ENCODE assay signal across 13 cellular contexts in the genomic region with DNA sequence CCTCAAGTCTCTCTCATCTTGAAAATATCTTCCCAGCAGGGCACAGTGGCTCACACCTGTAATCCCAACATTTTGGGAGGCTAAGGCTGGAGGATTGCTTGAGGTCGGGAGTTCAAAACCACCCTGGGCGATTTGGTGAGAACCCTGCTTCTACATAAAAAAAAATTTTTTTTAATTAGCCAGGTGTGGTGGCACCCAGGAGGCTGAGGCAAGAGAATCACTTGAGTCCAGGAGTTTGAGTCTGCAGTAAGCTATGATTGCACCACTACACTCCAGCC. TPM values are rescaled to one million over a fixed set of nuclear protein-coding genes. Genes with fewer than 3 reads are reported as not detected.
A peak's percentile ranks its signal among the peaks of the same experiment; 100 is the strongest.
DNase-seq lines count a peak whose midpoint lies in the region; ATAC-seq and TF ChIP-seq lines count a peak whose summit lies in the region.
"Had no signal": no experiment of that assay in that cellular context is flagged by ENCODE, and none has a peak within 500 bp of the region (broad histone marks: within the 10 kb centered on the region; RNA-seq: fewer than 3 reads in every experiment).

No MANE protein-coding gene starts in this region.

- H3F3A ChIP-seq in GM23338 (replicated peaks; ENCODE audit: low read depth): peaks cover 13% of the 10 kb centered on the region; the same call in 1 of the 2 replicates

- H3K4me2 ChIP-seq in GM23338: 0 out of 2 replicates have a peak overlapping the region, but pooled peaks have one; percentile 81

- H3K27me3 ChIP-seq in GM23338 (ENCODE audit: insufficient read depth): no peaks in the 10 kb centered on the region
- no peaks in the 10 kb centered on the region for H3K27me3 ChIP-seq in layer of hippocampus (ENCODE audit: control insufficient read depth, insufficient read depth, low read length)
- no peaks in the 10 kb centered on the region for H3K27me3 ChIP-seq in stomach

- H3K36me3 Mint-ChIP-seq in GM23338 (ENCODE audit: low read depth) (peaks cover 3% of the 10 kb centered on the region; the same call in 2 of the 3 replicates), WTC11 (no peaks in the 10 kb centered on the region)
- peaks cover 6% of the 10 kb centered on the region for H3K36me3 Mint-ChIP-seq in activated CD8-positive, alpha-beta T cell treated with anti-CD3 and anti-CD28 coated beads, Interleukin-2, amount 10 ng/mL, durations not matched to agents 7 days and 5 days (ENCODE audit: low read depth)

- H3K4me1 Mint-ChIP-seq in GM23338 (peaks cover 32% of the 10 kb centered on the region), WTC11 (peaks cover 37% of the 10 kb centered on the region)
- peaks cover 66% of the 10 kb centered on the region for H3K4me1 Mint-ChIP-seq in activated CD8-positive, alpha-beta T cell treated with anti-CD3 and anti-CD28 coated beads, Interleukin-2, amount 10 ng/mL, durations not matched to agents 7 days and 5 days (ENCODE audit: low read depth)

- no peaks in the 10 kb centered on the region for H3K9me3 ChIP-seq in stomach

- H3K4me1 ChIP-seq in GM23338 (ENCODE audit: insufficient read depth) (peaks cover 26% of the 10 kb centered on the region), stomach (peaks cover 39 to 58% (median 52%) of the 10 kb centered on the region in 4 donors)

- POLR2A ChIA-PET in activated CD8-positive, alpha-beta T cell treated with anti-CD3 and anti-CD28 coated beads, Interleukin-2, amount 10 ng/mL, durations not matched to agents 7 days and 5 days (lab: Charles Lee): interaction anchor here (1.2 to 2.1 kb wide), 3 partner anchors 9 to 104 kb away, joined by 6 to 13 read pairs (median 7); a partner anchor contains a TSS
- POLR2A ChIA-PET in WTC11 (lab: Charles Lee): no interaction called here
- POLR2A ChIA-PET in HEK293T (lab: Yijun Ruan, JAX): no interaction called here

- no peak overlapping the region for H3K27ac Mint-ChIP-seq in GM23338
- H3K27ac Mint-ChIP-seq in activated CD8-positive, alpha-beta T cell treated with anti-CD3 and anti-CD28 coated beads, Interleukin-2, amount 10 ng/mL, durations not matched to agents 7 days and 5 days: peak overlapping the region; percentile 99
- no peak overlapping the region for H3K27ac Mint-ChIP-seq in WTC11

- no peak for TF ChIP-seq EP300 in stomach (IDR thresholded peaks at IDR 0.05)

- H3K4me3 ChIP-seq in GM23338 (no peak overlapping the region), stomach (no peak overlapping the region)

- no peaks in the 10 kb centered on the region for H3K79me2 ChIP-seq in GM23338 (replicated peaks; ENCODE audit: insufficient read depth)

- 84 to 96% (median 91%) methylated on average over 2 of the region's 2 CpGs for WGBS in stomach, 5 donors

- H3K36me3 ChIP-seq in GM23338 (ENCODE audit: insufficient read depth) (no peaks in the 10 kb centered on the region), stomach (no peaks in the 10 kb centered on the region)

- CTCF ChIA-PET in activated CD8-positive, alpha-beta T cell treated with anti-CD3 and anti-CD28 coated beads, Interleukin-2, amount 10 ng/mL, durations not matched to agents 7 days and 5 days (lab: Charles Lee): interaction anchor here (2.0 to 22.2 kb wide), 2 partner anchors 12 to 106 kb away, joined by 11 to 355 read pairs; a partner anchor contains a TSS
- CTCF ChIA-PET in WTC11 (lab: Charles Lee) (interaction anchor here (1.2 kb wide), 1 partner anchor 13 kb away, joined by 7 read pairs; a partner anchor contains a TSS), HEK293T (lab: Yijun Ruan, JAX) (interaction anchor here (2.2 kb wide), 1 partner anchor 107 kb away, joined by 7 read pairs; no protein-coding TSS in a partner anchor)

- no peak for TF ChIP-seq CTCF in GM23338 (conservative IDR thresholded peaks at IDR 0.05; ENCODE audit: low read depth in 2 of 2)
- TF ChIP-seq CTCF in stomach (IDR thresholded peaks at IDR 0.05): no peak
- no peak for TF ChIP-seq CTCF in WTC11 (IDR thresholded peaks at IDR 0.05)

- no peak for ATAC-seq in GM23338
- no peak for ATAC-seq in activated CD8-positive, alpha-beta T cell treated with anti-CD3 and anti-CD28 coated beads, Interleukin-2, amount 10 ng/mL, durations not matched to agents 7 days and 5 days
- no peak for ATAC-seq in WTC11
- ATAC-seq in HG03135 (IDR thresholded peaks at IDR 0.05; ENCODE audit: unreplicated experiment): no peak

- TF ChIP-seq POLR2A in stomach (IDR thresholded peaks at IDR 0.05): no peak

- H3K27ac ChIP-seq in GM23338 (ENCODE audit: low read depth): no peak overlapping the region
- H3K27ac ChIP-seq in layer of hippocampus (ENCODE audit: low read depth, low read length): peak overlapping the region; percentile 64
- peak overlapping the region; percentile 34 to 98 (median 98) for H3K27ac ChIP-seq in stomach

- no peak for DNase-seq in GM23338 (ENCODE audit: low spot score)
- DNase-seq in activated CD8-positive, alpha-beta T cell treated with anti-CD3 and anti-CD28 coated beads, Interleukin-2, amount 10 ng/mL, durations not matched to agents 7 days and 5 days: no peak
- no peak for DNase-seq in stomach
- DNase-seq in WTC11 (ENCODE audit: low spot score): no peak
- no peak for DNase-seq in HEK293T (ENCODE audit: extremely low spot score)
- DNase-seq: activated CD8-positive, alpha-beta memory T cell treated with anti-CD3 and anti-CD28 coated beads for 24 hours; aorta; DMS 273 treated with DMSO at 0.1 percent for 48 hours; NCI-H510A; stimulated activated CD4-positive, alpha-beta T cell treated with anti-CD3 and anti-CD28 coated beads, Interleukin-4, amount 100 ng/mL, for 24 hours had no signal

- no peak overlapping the region for H3K4me3 Mint-ChIP-seq in GM23338
- H3K4me3 Mint-ChIP-seq in activated CD8-positive, alpha-beta T cell treated with anti-CD3 and anti-CD28 coated beads, Interleukin-2, amount 10 ng/mL, durations not matched to agents 7 days and 5 days: no peak overlapping the region
- no peak overlapping the region for H3K4me3 Mint-ChIP-seq in WTC11

- H3K9me3 Mint-ChIP-seq in GM23338: peaks cover 5% of the 10 kb centered on the region
- no peaks in the 10 kb centered on the region for H3K9me3 Mint-ChIP-seq in activated CD8-positive, alpha-beta T cell treated with anti-CD3 and anti-CD28 coated beads, Interleukin-2, amount 10 ng/mL, durations not matched to agents 7 days and 5 days (ENCODE audit: insufficient read depth)
- H3K9me3 Mint-ChIP-seq in WTC11: no peaks in the 10 kb centered on the region
- H3K9me3 Mint-ChIP-seq: type B pancreatic cell had no signal

- H3K9me2 ChIP-seq in GM23338 (ENCODE audit: insufficient read depth): 0 out of 2 replicates have a peak, but pooled peaks cover 6% of the 10 kb centered on the region

- H2AFZ ChIP-seq in GM23338: no peak overlapping the region

- peaks cover 28% of the 10 kb centered on the region for H3K27me3 Mint-ChIP-seq in GM23338 (ENCODE audit: insufficient read depth, low read depth, poor library complexity)
- H3K27me3 Mint-ChIP-seq in activated CD8-positive, alpha-beta T cell treated with anti-CD3 and anti-CD28 coated beads, Interleukin-2, amount 10 ng/mL, durations not matched to agents 7 days and 5 days (ENCODE audit: low read depth): no peaks in the 10 kb centered on the region
- peaks cover 18% of the 10 kb centered on the region for H3K27me3 Mint-ChIP-seq in WTC11 (ENCODE audit: low read depth)

- intact Hi-C loops in stomach (cut with DNase I; ENCODE audit: low total_unique reads): no loop called here

- no peaks in the 10 kb centered on the region for H4K20me1 ChIP-seq in GM23338 (replicated peaks; ENCODE audit: insufficient read depth)

TF ChIP-seq in GM23338, 12 proteins besides CTCF, POLR2A, EP300 and RAD21 (continues in another document):
- TF ChIP-seq ZNF114 (CRISPR knock-in tag; IDR thresholded peaks at IDR 0.05): no peak
- TF ChIP-seq STAT1 (IDR thresholded peaks at IDR 0.05; ENCODE audit: unreplicated experiment): no peak

TF ChIP-seq in WTC11, 78 proteins besides CTCF, POLR2A, EP300 and RAD21 (continues in another document):
- no peak for TF ChIP-seq GABPB1 (CRISPR knock-in tag; IDR thresholded peaks at IDR 0.05)

TF ChIP-seq in HEK293T, 16 proteins besides CTCF, POLR2A, EP300 and RAD21:
- TF ChIP-seq ELF4 (IDR thresholded peaks at IDR 0.05) (no peak), SUZ12 (IDR thresholded peaks at IDR 0.05) (no peak), SP1 (IDR thresholded peaks at IDR 0.05) (no peak), NFRKB (IDR thresholded peaks at IDR 0.05) (no peak), TARDBP (IDR thresholded peaks at IDR 0.05) (no peak), FOXM1 (IDR thresholded peaks at IDR 0.05; ENCODE audit: borderline replicate concordance) (no peak), ARNT (IDR thresholded peaks at IDR 0.05) (no peak), FOXK2 (IDR thresholded peaks at IDR 0.05) (no peak), LEF1 (IDR thresholded peaks at IDR 0.05; ENCODE audit: borderline replicate concordance) (no peak)

RNA-seq across cellular contexts. Expression of a gene that starts 13.0 kb away (rescaled TPM):
- 23.9 and 26.8 TPM in 2 replicates for total RNA-seq in GM23338 (2014; rRNA removed; shearing (Covaris generic))
- polyA plus RNA-seq in GM23338 (2016; fragmentation: Nextera tagmentation; extraction: Ambion mirVana) (5.4 and 5.7 TPM in 2 replicates), stomach (1 to 10 TPM; 3.4 to 5.9 (median 3.7) TPM)
- total RNA-seq in activated CD8-positive, alpha-beta T cell treated with anti-CD3 and anti-CD28 coated beads, Interleukin-2, amount 10 ng/mL, durations not matched to agents 7 days and 5 days: 10 to 100 TPM; 27.7 to 28.9 TPM
- total RNA-seq in stomach (100 to 1,000 TPM in 2 of 5 donors, 10 to 100 TPM in 3; 21.0 to 170 (median 40.2) TPM), WTC11 (2021) (23.8 to 27.7 TPM (median 26.7 TPM) in 3 replicates)

RNA-seq across cellular contexts. Expression of a gene that starts 30.8 kb away (rescaled TPM):
- total RNA-seq in GM23338 (2014; rRNA removed; shearing (Covaris generic)): 0.08 TPM in 1 of 2 replicates, not detected in the other
- polyA plus RNA-seq in GM23338 (2016; fragmentation: Nextera tagmentation; extraction: Ambion mirVana) (0.15 and 0.26 TPM in 2 replicates), stomach (not detected)
- total RNA-seq in activated CD8-positive, alpha-beta T cell treated with anti-CD3 and anti-CD28 coated beads, Interleukin-2, amount 10 ng/mL, durations not matched to agents 7 days and 5 days: under 1 TPM in 1 of 2 experiments, not detected in 1; 0.16 TPM
- total RNA-seq in stomach (not detected), WTC11 (2021) (0.09 to 0.18 TPM (median 0.13 TPM) in 3 replicates)
- total RNA-seq: aorta had no signal
